ENCODE assay signal across 1 cellular context in the genomic region with DNA sequence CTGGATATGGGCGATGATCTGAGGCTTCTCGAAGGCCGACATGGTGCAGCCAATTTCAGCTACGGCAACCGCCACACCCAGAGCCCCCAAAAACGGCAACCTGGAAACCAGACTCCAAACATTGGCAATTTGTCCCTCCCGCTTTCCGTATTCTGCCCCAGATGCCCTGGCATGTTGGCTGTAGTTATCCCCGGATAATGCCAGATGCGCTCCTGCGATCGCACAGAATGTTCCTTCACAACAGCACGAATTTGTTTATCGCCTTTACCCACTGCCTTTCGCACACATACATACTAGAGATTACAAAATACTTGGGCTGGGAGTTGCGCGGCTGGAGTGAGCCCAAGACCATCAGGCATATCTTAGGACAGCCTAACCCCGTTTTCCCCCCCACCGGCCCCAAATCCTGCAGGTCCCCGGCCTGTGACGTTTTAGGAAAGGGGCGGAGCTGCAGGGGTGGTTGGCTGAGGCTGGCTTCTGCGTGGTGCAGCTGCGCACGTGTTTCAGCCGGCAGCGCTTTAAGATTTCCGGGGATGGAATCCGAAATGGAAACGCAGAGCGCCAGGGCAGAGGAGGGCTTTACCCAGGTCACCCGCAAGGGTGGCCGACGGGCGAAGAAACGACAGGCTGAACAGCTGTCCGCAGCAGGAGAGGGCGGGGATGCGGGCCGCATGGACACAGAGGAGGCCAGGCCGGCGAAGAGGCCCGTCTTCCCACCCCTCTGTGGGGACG.
TF ChIP-seq lines count a peak whose summit lies in the region.

TSS of gene PNO1 (plus strand) at position 487 of the 732 bp plus-strand sequence. CDS start at position 534, 47 bp downstream.

TF ChIP-seq in GM12878, 131 proteins besides CTCF, POLR2A, EP300 and RAD21 (continued from another document and continues in another):
- TF ChIP-seq, protein P1, sequence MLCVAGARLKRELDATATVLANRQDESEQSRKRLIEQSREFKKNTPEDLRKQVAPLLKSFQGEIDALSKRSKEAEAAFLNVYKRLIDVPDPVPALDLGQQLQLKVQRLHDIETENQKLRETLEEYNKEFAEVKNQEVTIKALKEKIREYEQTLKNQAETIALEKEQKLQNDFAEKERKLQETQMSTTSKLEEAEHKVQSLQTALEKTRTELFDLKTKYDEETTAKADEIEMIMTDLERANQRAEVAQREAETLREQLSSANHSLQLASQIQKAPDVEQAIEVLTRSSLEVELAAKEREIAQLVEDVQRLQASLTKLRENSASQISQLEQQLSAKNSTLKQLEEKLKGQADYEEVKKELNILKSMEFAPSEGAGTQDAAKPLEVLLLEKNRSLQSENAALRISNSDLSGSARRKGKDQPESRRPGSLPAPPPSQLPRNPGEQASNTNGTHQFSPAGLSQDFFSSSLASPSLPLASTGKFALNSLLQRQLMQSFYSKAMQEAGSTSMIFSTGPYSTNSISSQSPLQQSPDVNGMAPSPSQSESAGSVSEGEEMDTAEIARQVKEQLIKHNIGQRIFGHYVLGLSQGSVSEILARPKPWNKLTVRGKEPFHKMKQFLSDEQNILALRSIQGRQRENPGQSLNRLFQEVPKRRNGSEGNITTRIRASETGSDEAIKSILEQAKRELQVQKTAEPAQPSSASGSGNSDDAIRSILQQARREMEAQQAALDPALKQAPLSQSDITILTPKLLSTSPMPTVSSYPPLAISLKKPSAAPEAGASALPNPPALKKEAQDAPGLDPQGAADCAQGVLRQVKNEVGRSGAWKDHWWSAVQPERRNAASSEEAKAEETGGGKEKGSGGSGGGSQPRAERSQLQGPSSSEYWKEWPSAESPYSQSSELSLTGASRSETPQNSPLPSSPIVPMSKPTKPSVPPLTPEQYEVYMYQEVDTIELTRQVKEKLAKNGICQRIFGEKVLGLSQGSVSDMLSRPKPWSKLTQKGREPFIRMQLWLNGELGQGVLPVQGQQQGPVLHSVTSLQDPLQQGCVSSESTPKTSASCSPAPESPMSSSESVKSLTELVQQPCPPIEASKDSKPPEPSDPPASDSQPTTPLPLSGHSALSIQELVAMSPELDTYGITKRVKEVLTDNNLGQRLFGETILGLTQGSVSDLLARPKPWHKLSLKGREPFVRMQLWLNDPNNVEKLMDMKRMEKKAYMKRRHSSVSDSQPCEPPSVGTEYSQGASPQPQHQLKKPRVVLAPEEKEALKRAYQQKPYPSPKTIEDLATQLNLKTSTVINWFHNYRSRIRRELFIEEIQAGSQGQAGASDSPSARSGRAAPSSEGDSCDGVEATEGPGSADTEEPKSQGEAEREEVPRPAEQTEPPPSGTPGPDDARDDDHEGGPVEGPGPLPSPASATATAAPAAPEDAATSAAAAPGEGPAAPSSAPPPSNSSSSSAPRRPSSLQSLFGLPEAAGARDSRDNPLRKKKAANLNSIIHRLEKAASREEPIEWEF (IDR thresholded peaks at IDR 0.05; ENCODE audit: insufficient replicate concordance, low read depth, low read length), result no peak
- TF ChIP-seq GATAD2B (conservative IDR thresholded peaks at IDR 0.05; ENCODE audit: low read depth) (peak; percentile 1; the same call in 1 of the 2 replicates), NFIC (IDR thresholded peaks at IDR 0.05; ENCODE audit: low read depth, low read length) (peak; percentile 59; the same call in 1 of the 2 replicates), PAX5 (IDR thresholded peaks at IDR 0.05; ENCODE audit: borderline replicate concordance, low read depth, low read length) (no peak), TCF12 (IDR thresholded peaks at IDR 0.05; ENCODE audit: low read depth, low read length) (peak; percentile 71; the same call in 1 of the 2 replicates), TAF1 (IDR thresholded peaks at IDR 0.05; ENCODE audit: borderline replicate concordance, low read depth, low read length) (peak; percentile 23; the same call in 1 of the 2 replicates), SUPT20H (IDR thresholded peaks at IDR 0.05; ENCODE audit: borderline replicate concordance, control insufficient read depth, low read depth, low read length) (no peak), ESRRA (IDR thresholded peaks at IDR 0.05; ENCODE audit: low read length) (0 out of 2 replicates have a peak, but pooled peaks have one; percentile 18), SMC3 (IDR thresholded peaks at IDR 0.05; ENCODE audit: borderline replicate concordance, low read length) (no peak), ZNF24 (IDR thresholded peaks at IDR 0.05) (no peak), RFX5 (IDR thresholded peaks at IDR 0.05; ENCODE audit: low read depth, low read length) (no peak), IRF4 (IDR thresholded peaks at IDR 0.05; ENCODE audit: low read depth, low read length) (peak; percentile 37; the same call in 1 of the 2 replicates), SREBF1 (IDR thresholded peaks at IDR 0.05; ENCODE audit: low read length) (no peak), ETV6 (conservative IDR thresholded peaks at IDR 0.05 in 1 of 2, IDR thresholded peaks at IDR 0.05 in 1 of 2; ENCODE audit: borderline replicate concordance in 1 of 2, low read depth in 1 of 2) (no peak), KAT2A (conservative IDR thresholded peaks at IDR 0.05; ENCODE audit: control insufficient read depth, low read depth, low read length) (no peak), ATF7 (IDR thresholded peaks at IDR 0.05; ENCODE audit: low read depth) (no peak; the same call in 1 of the 2 replicates), MAX (IDR thresholded peaks at IDR 0.05; ENCODE audit: low read depth, low read length) (peak; percentile 99), ZNF622 (IDR thresholded peaks at IDR 0.05) (no peak), WRNIP1 (IDR thresholded peaks at IDR 0.05; ENCODE audit: borderline replicate concordance, low read depth, low read length) (0 out of 2 replicates have a peak, but pooled peaks have one; percentile 76), YBX1 (IDR thresholded peaks at IDR 0.05) (no peak), PBX3 (IDR thresholded peaks at IDR 0.05; ENCODE audit: insufficient replicate concordance, low read depth, low read length) (no peak), ATF3 (IDR thresholded peaks at IDR 0.05; ENCODE audit: borderline replicate concordance, extremely low read depth, low read depth, low read length) (no peak), NR2C2 (IDR thresholded peaks at IDR 0.05; ENCODE audit: borderline replicate concordance, control insufficient read depth, insufficient read length, low read depth) (no peak), MEF2A (IDR thresholded peaks at IDR 0.05; ENCODE audit: insufficient read depth, low read depth, low read length) (no peak), CHD1 (IDR thresholded peaks at IDR 0.05; ENCODE audit: low read depth, low read length) (no peak), NFYA (IDR thresholded peaks at IDR 0.05; ENCODE audit: borderline replicate concordance, low read depth, low read length) (no peak), RAD51 (IDR thresholded peaks at IDR 0.05) (peak; percentile 78), IKZF2 (IDR thresholded peaks at IDR 0.05) (peak in 1 of 2 experiments; percentile 12; a peak in 1 of 4 replicates), ZNF217 (IDR thresholded peaks at IDR 0.05) (no peak), BCL3 (IDR thresholded peaks at IDR 0.05; ENCODE audit: borderline replicate concordance, insufficient read depth, low read depth, low read length, poor library complexity, severe bottlenecking) (no peak), SUZ12 (IDR thresholded peaks at IDR 0.05; ENCODE audit: unreplicated experiment) (no peak), EED (IDR thresholded peaks at IDR 0.05; ENCODE audit: low read depth) (no peak), YY1 (IDR thresholded peaks at IDR 0.05; ENCODE audit: low read depth, low read length) (peak; percentile 56; the same call in 1 of the 2 replicates), CREB1 (IDR thresholded peaks at IDR 0.05; ENCODE audit: low read depth) (peak; percentile 96)
- TF ChIP-seq, protein P2, sequence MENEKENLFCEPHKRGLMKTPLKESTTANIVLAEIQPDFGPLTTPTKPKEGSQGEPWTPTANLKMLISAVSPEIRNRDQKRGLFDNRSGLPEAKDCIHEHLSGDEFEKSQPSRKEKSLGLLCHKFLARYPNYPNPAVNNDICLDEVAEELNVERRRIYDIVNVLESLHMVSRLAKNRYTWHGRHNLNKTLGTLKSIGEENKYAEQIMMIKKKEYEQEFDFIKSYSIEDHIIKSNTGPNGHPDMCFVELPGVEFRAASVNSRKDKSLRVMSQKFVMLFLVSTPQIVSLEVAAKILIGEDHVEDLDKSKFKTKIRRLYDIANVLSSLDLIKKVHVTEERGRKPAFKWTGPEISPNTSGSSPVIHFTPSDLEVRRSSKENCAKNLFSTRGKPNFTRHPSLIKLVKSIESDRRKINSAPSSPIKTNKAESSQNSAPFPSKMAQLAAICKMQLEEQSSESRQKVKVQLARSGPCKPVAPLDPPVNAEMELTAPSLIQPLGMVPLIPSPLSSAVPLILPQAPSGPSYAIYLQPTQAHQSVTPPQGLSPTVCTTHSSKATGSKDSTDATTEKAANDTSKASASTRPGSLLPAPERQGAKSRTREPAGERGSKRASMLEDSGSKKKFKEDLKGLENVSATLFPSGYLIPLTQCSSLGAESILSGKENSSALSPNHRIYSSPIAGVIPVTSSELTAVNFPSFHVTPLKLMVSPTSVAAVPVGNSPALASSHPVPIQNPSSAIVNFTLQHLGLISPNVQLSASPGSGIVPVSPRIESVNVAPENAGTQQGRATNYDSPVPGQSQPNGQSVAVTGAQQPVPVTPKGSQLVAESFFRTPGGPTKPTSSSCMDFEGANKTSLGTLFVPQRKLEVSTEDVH (IDR thresholded peaks at IDR 0.05; ENCODE audit: low read depth, partially characterized antibody), result peak; percentile 38
- TF ChIP-seq, protein P3, sequence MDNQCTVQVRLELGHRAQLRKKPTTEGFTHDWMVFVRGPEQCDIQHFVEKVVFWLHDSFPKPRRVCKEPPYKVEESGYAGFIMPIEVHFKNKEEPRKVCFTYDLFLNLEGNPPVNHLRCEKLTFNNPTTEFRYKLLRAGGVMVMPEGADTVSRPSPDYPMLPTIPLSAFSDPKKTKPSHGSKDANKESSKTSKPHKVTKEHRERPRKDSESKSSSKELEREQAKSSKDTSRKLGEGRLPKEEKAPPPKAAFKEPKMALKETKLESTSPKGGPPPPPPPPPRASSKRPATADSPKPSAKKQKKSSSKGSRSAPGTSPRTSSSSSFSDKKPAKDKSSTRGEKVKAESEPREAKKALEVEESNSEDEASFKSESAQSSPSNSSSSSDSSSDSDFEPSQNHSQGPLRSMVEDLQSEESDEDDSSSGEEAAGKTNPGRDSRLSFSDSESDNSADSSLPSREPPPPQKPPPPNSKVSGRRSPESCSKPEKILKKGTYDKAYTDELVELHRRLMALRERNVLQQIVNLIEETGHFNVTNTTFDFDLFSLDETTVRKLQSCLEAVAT (IDR thresholded peaks at IDR 0.05), result peak; percentile 63; the same call in 1 of the 2 replicates
- TF ChIP-seq, protein P4, sequence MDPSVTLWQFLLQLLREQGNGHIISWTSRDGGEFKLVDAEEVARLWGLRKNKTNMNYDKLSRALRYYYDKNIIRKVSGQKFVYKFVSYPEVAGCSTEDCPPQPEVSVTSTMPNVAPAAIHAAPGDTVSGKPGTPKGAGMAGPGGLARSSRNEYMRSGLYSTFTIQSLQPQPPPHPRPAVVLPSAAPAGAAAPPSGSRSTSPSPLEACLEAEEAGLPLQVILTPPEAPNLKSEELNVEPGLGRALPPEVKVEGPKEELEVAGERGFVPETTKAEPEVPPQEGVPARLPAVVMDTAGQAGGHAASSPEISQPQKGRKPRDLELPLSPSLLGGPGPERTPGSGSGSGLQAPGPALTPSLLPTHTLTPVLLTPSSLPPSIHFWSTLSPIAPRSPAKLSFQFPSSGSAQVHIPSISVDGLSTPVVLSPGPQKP (IDR thresholded peaks at IDR 0.05; ENCODE audit: low read depth, low read length), result no peak; the same call in 1 of the 2 replicates
- TF ChIP-seq, protein P5, sequence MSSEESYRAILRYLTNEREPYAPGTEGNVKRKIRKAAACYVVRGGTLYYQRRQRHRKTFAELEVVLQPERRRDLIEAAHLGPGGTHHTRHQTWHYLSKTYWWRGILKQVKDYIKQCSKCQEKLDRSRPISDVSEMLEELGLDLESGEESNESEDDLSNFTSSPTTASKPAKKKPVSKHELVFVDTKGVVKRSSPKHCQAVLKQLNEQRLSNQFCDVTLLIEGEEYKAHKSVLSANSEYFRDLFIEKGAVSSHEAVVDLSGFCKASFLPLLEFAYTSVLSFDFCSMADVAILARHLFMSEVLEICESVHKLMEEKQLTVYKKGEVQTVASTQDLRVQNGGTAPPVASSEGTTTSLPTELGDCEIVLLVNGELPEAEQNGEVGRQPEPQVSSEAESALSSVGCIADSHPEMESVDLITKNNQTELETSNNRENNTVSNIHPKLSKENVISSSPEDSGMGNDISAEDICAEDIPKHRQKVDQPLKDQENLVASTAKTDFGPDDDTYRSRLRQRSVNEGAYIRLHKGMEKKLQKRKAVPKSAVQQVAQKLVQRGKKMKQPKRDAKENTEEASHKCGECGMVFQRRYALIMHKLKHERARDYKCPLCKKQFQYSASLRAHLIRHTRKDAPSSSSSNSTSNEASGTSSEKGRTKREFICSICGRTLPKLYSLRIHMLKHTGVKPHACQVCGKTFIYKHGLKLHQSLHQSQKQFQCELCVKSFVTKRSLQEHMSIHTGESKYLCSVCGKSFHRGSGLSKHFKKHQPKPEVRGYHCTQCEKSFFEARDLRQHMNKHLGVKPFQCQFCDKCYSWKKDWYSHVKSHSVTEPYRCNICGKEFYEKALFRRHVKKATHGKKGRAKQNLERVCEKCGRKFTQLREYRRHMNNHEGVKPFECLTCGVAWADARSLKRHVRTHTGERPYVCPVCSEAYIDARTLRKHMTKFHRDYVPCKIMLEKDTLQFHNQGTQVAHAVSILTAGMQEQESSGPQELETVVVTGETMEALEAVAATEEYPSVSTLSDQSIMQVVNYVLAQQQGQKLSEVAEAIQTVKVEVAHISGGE (CRISPR knock-in tag; IDR thresholded peaks at IDR 0.05), result no peak
